ENCODE assay signal across 11 cellular contexts in genomic region chr14:99246536-99247083, GRCh38. TPM values are rescaled to one million over a fixed set of nuclear protein-coding genes. Genes with fewer than 3 reads are reported as not detected.
A peak's percentile ranks its signal among the peaks of the same experiment; 100 is the strongest.
DNase-seq lines count a peak whose midpoint lies in the region; ATAC-seq and TF ChIP-seq lines count a peak whose summit lies in the region.
"Had no signal": no experiment of that assay in that cellular context is flagged by ENCODE, and none has a peak within 500 bp of the region (broad histone marks: within the 10 kb centered on the region; RNA-seq: fewer than 3 reads in every experiment).

No MANE protein-coding gene starts in this region.

- ATAC-seq in GM23338 (peak; percentile 33), GM19395 (IDR thresholded peaks at IDR 0.05; ENCODE audit: unreplicated experiment) (no peak), sciatic nerve (no peak)
- ATAC-seq in activated CD8-positive, alpha-beta T cell treated with anti-CD3 and anti-CD28 coated beads, Interleukin-2, amount 10 ng/mL, durations not matched to agents 7 days and 5 days, result peak; percentile 30

- H3K36me3 ChIP-seq in GM23338 (ENCODE audit: insufficient read depth), result no peaks in the 10 kb centered on the region

- H2AFZ ChIP-seq in GM23338, result 0 out of 2 replicates have a peak overlapping the region, but pooled peaks have one; percentile 43

- H3K4me2 ChIP-seq in GM23338, result peak overlapping the region; percentile 81

- H3K27ac ChIP-seq in GM23338 (ENCODE audit: low read depth) (peak overlapping the region; percentile 97), substantia nigra (ENCODE audit: low read depth, low read length, poor library complexity, severe bottlenecking) (no peak overlapping the region)

- H3K4me1 Mint-ChIP-seq in GM23338, result peaks cover 70% of the 10 kb centered on the region
- H3K4me1 Mint-ChIP-seq in activated CD8-positive, alpha-beta T cell treated with anti-CD3 and anti-CD28 coated beads, Interleukin-2, amount 10 ng/mL, durations not matched to agents 7 days and 5 days (ENCODE audit: low read depth), result peaks cover 83% of the 10 kb centered on the region
- peaks cover 7% of the 10 kb centered on the region for H3K4me1 Mint-ChIP-seq in progenitor cell of endocrine pancreas (ENCODE audit: low read depth)

- H3K9me2 ChIP-seq in GM23338 (ENCODE audit: insufficient read depth), result no peaks in the 10 kb centered on the region

- H3K36me3 Mint-ChIP-seq in GM23338 (ENCODE audit: low read depth), result peaks cover 3% of the 10 kb centered on the region; the same call in 2 of the 3 replicates
- peaks cover 79% of the 10 kb centered on the region for H3K36me3 Mint-ChIP-seq in activated CD8-positive, alpha-beta T cell treated with anti-CD3 and anti-CD28 coated beads, Interleukin-2, amount 10 ng/mL, durations not matched to agents 7 days and 5 days (ENCODE audit: low read depth)
- H3K36me3 Mint-ChIP-seq in progenitor cell of endocrine pancreas (ENCODE audit: insufficient read depth), result no peaks in the 10 kb centered on the region
- H3K36me3 Mint-ChIP-seq: naive B cell had no signal

- H3K4me1 ChIP-seq in GM23338 (ENCODE audit: insufficient read depth), result peaks cover 52% of the 10 kb centered on the region

- peak overlapping the region; percentile 76 for H3K27ac Mint-ChIP-seq in GM23338
- H3K27ac Mint-ChIP-seq in activated CD8-positive, alpha-beta T cell treated with anti-CD3 and anti-CD28 coated beads, Interleukin-2, amount 10 ng/mL, durations not matched to agents 7 days and 5 days, result peak overlapping the region; percentile 97
- H3K27ac Mint-ChIP-seq in progenitor cell of endocrine pancreas, result no peak overlapping the region
- H3K27ac Mint-ChIP-seq: naive B cell had no signal

- intact Hi-C loops in sciatic nerve (cut with DNase I), result no loop called here

- no peaks in the 10 kb centered on the region for H3K27me3 ChIP-seq in GM23338 (ENCODE audit: insufficient read depth)

- TF ChIP-seq CTCF in GM23338 (conservative IDR thresholded peaks at IDR 0.05; ENCODE audit: low read depth in 2 of 2), result 0 out of 4 replicates have a peak, but pooled peaks of 1 of the 2 experiments have one; percentile 13
- no peak for TF ChIP-seq CTCF in epithelial cell of esophagus (IDR thresholded peaks at IDR 0.05; ENCODE audit: insufficient read depth, low read depth, low read length, missing control alignments)
- no peak for TF ChIP-seq CTCF in progenitor cell of endocrine pancreas (IDR thresholded peaks at IDR 0.05; ENCODE audit: unreplicated experiment)

- no peaks in the 10 kb centered on the region; the same call in none of the 2 replicates for H4K20me1 ChIP-seq in GM23338 (replicated peaks; ENCODE audit: insufficient read depth)

- CTCF ChIA-PET in activated CD8-positive, alpha-beta T cell treated with anti-CD3 and anti-CD28 coated beads, Interleukin-2, amount 10 ng/mL, durations not matched to agents 7 days and 5 days (lab: Charles Lee), result interaction anchor here (0.7 to 5.4 kb wide), 3 partner anchors 13 to 20 kb away, joined by 3 to 42 read pairs (median 29); no protein-coding TSS in a partner anchor

- H3K9me3 Mint-ChIP-seq in GM23338 (no peaks in the 10 kb centered on the region; the same call in 2 of the 3 replicates), progenitor cell of endocrine pancreas (ENCODE audit: low read depth) (no peaks in the 10 kb centered on the region)
- H3K9me3 Mint-ChIP-seq in activated CD8-positive, alpha-beta T cell treated with anti-CD3 and anti-CD28 coated beads, Interleukin-2, amount 10 ng/mL, durations not matched to agents 7 days and 5 days (ENCODE audit: insufficient read depth), result no peaks in the 10 kb centered on the region
- H3K9me3 Mint-ChIP-seq: naive B cell had no signal

- H3K4me3 ChIP-seq in GM23338 (peak overlapping the region; percentile 77), epithelial cell of esophagus (ENCODE audit: low read length) (peak overlapping the region; percentile 35)

- peak overlapping the region; percentile 81 for H3K4me3 Mint-ChIP-seq in GM23338
- peak overlapping the region; percentile 82 for H3K4me3 Mint-ChIP-seq in activated CD8-positive, alpha-beta T cell treated with anti-CD3 and anti-CD28 coated beads, Interleukin-2, amount 10 ng/mL, durations not matched to agents 7 days and 5 days
- peak overlapping the region; percentile 65 for H3K4me3 Mint-ChIP-seq in progenitor cell of endocrine pancreas (ENCODE audit: low read depth)

- peak; percentile 73 for DNase-seq in GM23338 (ENCODE audit: low spot score)
- DNase-seq in activated CD8-positive, alpha-beta T cell treated with anti-CD3 and anti-CD28 coated beads, Interleukin-2, amount 10 ng/mL, durations not matched to agents 7 days and 5 days, result peak; percentile 74
- DNase-seq in epithelial cell of esophagus (ENCODE audit: low read depth), result no peak
- no peak for DNase-seq in progenitor cell of endocrine pancreas (ENCODE audit: low spot score, unreplicated experiment)
- no peak for DNase-seq in sciatic nerve (ENCODE audit: low spot score)
- DNase-seq in COLO668 (lab: John Stamatoyannopoulos, UW; ENCODE audit: unreplicated experiment), result no peak
- no peak for DNase-seq in substantia nigra (lab: John Stamatoyannopoulos, UW)
- DNase-seq: erythroblast, naive B cell had no signal

- POLR2A ChIA-PET in activated CD8-positive, alpha-beta T cell treated with anti-CD3 and anti-CD28 coated beads, Interleukin-2, amount 10 ng/mL, durations not matched to agents 7 days and 5 days (lab: Charles Lee), result interaction anchor here (0.6 to 28.3 kb wide), 4 partner anchors 8 to 50 kb away, joined by 3 to 767 read pairs (median 34); partner anchors contain the start of gene BCL11B

- peaks cover 13% of the 10 kb centered on the region for H3F3A ChIP-seq in GM23338 (replicated peaks; ENCODE audit: low read depth)

- peaks cover 74% of the 10 kb centered on the region for H3K79me2 ChIP-seq in GM23338 (replicated peaks; ENCODE audit: insufficient read depth)

- peaks cover 19% of the 10 kb centered on the region for H3K27me3 Mint-ChIP-seq in GM23338 (ENCODE audit: insufficient read depth, low read depth, poor library complexity)
- H3K27me3 Mint-ChIP-seq in activated CD8-positive, alpha-beta T cell treated with anti-CD3 and anti-CD28 coated beads, Interleukin-2, amount 10 ng/mL, durations not matched to agents 7 days and 5 days (ENCODE audit: low read depth), result no peaks in the 10 kb centered on the region
- H3K27me3 Mint-ChIP-seq in progenitor cell of endocrine pancreas, result peaks cover 72% of the 10 kb centered on the region

TF ChIP-seq in GM23338, 12 proteins besides CTCF, POLR2A, EP300 and RAD21 (continues in another document):
- TF ChIP-seq JUNB (IDR thresholded peaks at IDR 0.05; ENCODE audit: unreplicated experiment) (no peak), ZNF114 (CRISPR knock-in tag; IDR thresholded peaks at IDR 0.05) (no peak), REST (IDR thresholded peaks at IDR 0.05; ENCODE audit: unreplicated experiment) (no peak), ZNF331 (CRISPR knock-in tag; IDR thresholded peaks at IDR 0.05; ENCODE audit: low read depth) (no peak)

RNA-seq across cellular contexts. Expression of gene BCL11B, which starts 25.4 kb away (rescaled TPM):
- total RNA-seq in GM23338 (2014; rRNA removed; shearing (Covaris generic)), result 5.6 and 6.7 TPM in 2 replicates
- 2.4 and 2.7 TPM in 2 replicates for polyA plus RNA-seq in GM23338 (2016; fragmentation: Nextera tagmentation; extraction: Ambion mirVana)
- 10 to 100 TPM; 68.6 to 70.6 TPM for total RNA-seq in activated CD8-positive, alpha-beta T cell treated with anti-CD3 and anti-CD28 coated beads, Interleukin-2, amount 10 ng/mL, durations not matched to agents 7 days and 5 days
- total RNA-seq in progenitor cell of endocrine pancreas (2.3 and 2.9 TPM in 2 replicates), sciatic nerve (0.85 TPM)
- total RNA-seq: OCI-LY7 had no signal

Comparison
In these comparisons a context has a peak if more than half of its experiments do, and no peak if none do; other contexts are left out.
1. ATAC-seq: peak in GM23338 (single experiment) and activated CD8-positive, alpha-beta T cell treated with anti-CD3 and anti-CD28 coated beads, Interleukin-2, amount 10 ng/mL, durations not matched to agents 7 days and 5 days (single experiment); none in GM19395 (single experiment) and sciatic nerve (single experiment).
2. DNase-seq: peak in GM23338 (single experiment) and activated CD8-positive, alpha-beta T cell treated with anti-CD3 and anti-CD28 coated beads, Interleukin-2, amount 10 ng/mL, durations not matched to agents 7 days and 5 days (single experiment); none in epithelial cell of esophagus (single experiment), progenitor cell of endocrine pancreas (single experiment), sciatic nerve (single experiment), COLO668 (single experiment) and substantia nigra (0 of 49).
3. Peak in every context shown above with its lines, with median percentiles within 50 percentile points of each other: H3K4me3 Mint-ChIP-seq.